Comparison of ENCODE assay signal across 19 cellular contexts in the genomic region with DNA sequence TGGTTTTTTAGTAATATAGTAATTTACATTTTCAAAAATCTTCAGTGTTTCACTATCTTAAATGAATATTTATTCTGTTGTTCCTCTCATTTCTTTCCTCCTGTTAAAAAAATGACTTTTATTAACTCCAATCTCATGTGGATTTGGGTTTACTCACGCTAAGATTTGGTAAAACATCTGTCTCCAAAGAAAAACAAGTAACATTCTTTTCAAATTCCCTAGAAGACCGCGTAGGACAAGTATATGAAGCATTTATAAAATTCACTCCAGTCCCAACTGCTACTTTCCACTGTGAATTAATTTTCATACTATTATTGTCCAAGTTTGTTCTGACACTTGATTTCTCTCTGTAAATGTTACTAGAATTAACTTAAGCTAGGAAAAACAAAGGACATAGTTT.
"Had no signal": no experiment of that assay in that cellular context is flagged by ENCODE, and none has a peak within 500 bp of the region (broad histone marks: within the 10 kb centered on the region; RNA-seq: fewer than 3 reads in every experiment).

No MANE protein-coding gene starts in this region.

- H3K4me3 ChIP-seq: body of pancreas, gastrocnemius medialis, lung, sigmoid colon, tibial artery had no signal

- DNase-seq: activated CD4-positive, alpha-beta T cell treated with anti-CD3 and anti-CD28 coated beads, Interleukin-2, amount 50 U/mL, for 1 hour; activated CD4-positive, CD25-positive, alpha-beta regulatory T cell treated with anti-CD3 and anti-CD28 coated beads, Interleukin-2, amount 50 U/mL, for 72 hours; activated gamma-delta T cell; amniotic stem cell; body of pancreas; endodermal cell; gastrocnemius medialis; head of caudate nucleus; kidney; nephron progenitor cell; nucleus accumbens; posterior cingulate gyrus; sigmoid colon; stimulated activated CD4-positive, alpha-beta T cell treated with anti-CD3 and anti-CD28 coated beads, Interleukin-12 subunit alpha, Interleukin-12 subunit beta, amount 100 ng/mL, for 4 hours; stimulated activated CD4-positive, alpha-beta T cell treated with anti-CD3 and anti-CD28 coated beads, Interleukin-1b, Interleukin-23, amount 100 ng/mL, for 48 hours; stimulated activated naive CD4-positive, alpha-beta T cell treated with Interleukin-2 at 50 U/mL for 16 hours; T-helper 2 cell; tibial artery had no signal
